ENCODE assay signal across 18 cellular contexts in genomic region chr12:133057446-133057845, GRCh38. TPM values are rescaled to one million over a fixed set of nuclear protein-coding genes. Genes with fewer than 3 reads are reported as not detected.
DNase-seq lines count a peak whose midpoint lies in the region; ATAC-seq, FAIRE-seq and TF ChIP-seq lines count a peak whose summit lies in the region.
"Had no signal": no experiment of that assay in that cellular context is flagged by ENCODE, and none has a peak within 500 bp of the region (broad histone marks: within the 10 kb centered on the region; RNA-seq: fewer than 3 reads in every experiment).

No MANE protein-coding gene starts in this region.

- H3K9ac ChIP-seq in GM23248 = no peak overlapping the region
- no peak overlapping the region for H3K9ac ChIP-seq in mucosa of stomach (ENCODE audit: low read length)

- H3K36me3 ChIP-seq in ACC112 (ENCODE audit: insufficient read depth, low read length) = peaks cover 95% of the 10 kb centered on the region
- peaks cover 97% of the 10 kb centered on the region for H3K36me3 ChIP-seq in GM23248 (ENCODE audit: low read depth)
- peaks cover 4% of the 10 kb centered on the region for H3K36me3 ChIP-seq in mucosa of stomach (ENCODE audit: control insufficient read depth, insufficient read depth, low read length)
- H3K36me3 ChIP-seq in small intestine (ENCODE audit: control insufficient read depth in 2 of 2, insufficient read depth in 2 of 2, low read length in 2 of 2) = peaks cover 9 to 12% of the 10 kb centered on the region in 2 donors

- ATAC-seq in HG03354 (IDR thresholded peaks at IDR 0.05; ENCODE audit: poor library complexity, severe bottlenecking, unreplicated experiment) (no peak), HG02840 (IDR thresholded peaks at IDR 0.05; ENCODE audit: low FRiP score, unreplicated experiment) (no peak), left ventricle myocardium superior (no peak)
- ATAC-seq: lower lobe of right lung had no signal

- no peak overlapping the region for H3K27ac ChIP-seq in ACC112 (ENCODE audit: low read depth, low read length)
- H3K27ac ChIP-seq in GM23248 = no peak overlapping the region
- no peak overlapping the region for H3K27ac ChIP-seq in small intestine (ENCODE audit: low read depth in 1 of 2, low read length in 1 of 2)
- H3K27ac ChIP-seq: adrenal gland, coronary artery, lower lobe of right lung, RWPE1, stomach had no signal

- H3K4me3 ChIP-seq in ACC112 (ENCODE audit: low read depth, low read length) (peak overlapping the region; percentile 5; the same call in 1 of the 2 replicates), GM23248 (no peak overlapping the region), choroid plexus epithelial cell (ENCODE audit: low read depth, low read length) (no peak overlapping the region), mucosa of stomach (ENCODE audit: low read length) (peak overlapping the region; percentile 11), small intestine (ENCODE audit: low read depth in 1 of 2, low read length in 2 of 2) (no peak overlapping the region)
- H3K4me3 ChIP-seq: coronary artery, lower lobe of right lung, MG63, stomach had no signal

- 99% methylated on average over 5 of the region's 5 CpGs for WGBS in GM23248 (ENCODE audit: low coverage in 1 of 2, low lambda C conversion rate in 2 of 2, missing lambda C conversion rate in 2 of 2), 2 experiments
- WGBS in small intestine, 3 donors = 96 to 98% (median 97%) methylated on average over 5 of the region's 5 CpGs

- DNase-seq in GM23248 (peak; percentile 4), choroid plexus epithelial cell (ENCODE audit: low read depth) (peak; percentile 19), small intestine (no peak), left ventricle myocardium superior (no peak)
- DNase-seq: activated T-cell treated with anti-CD3 and anti-CD28 coated beads, Interleukin-2, amount 50 U/mL, for 48 hours; adrenal gland; AML-193; lower lobe of right lung; MG63; stomach; T-helper 2 cell had no signal

- no peaks in the 10 kb centered on the region for H3K9me2 ChIP-seq in GM23248 (ENCODE audit: insufficient read depth)

- peaks cover 40% of the 10 kb centered on the region for H3F3A ChIP-seq in GM23248 (ENCODE audit: insufficient read depth)

- H3K79me2 ChIP-seq in ACC112 (ENCODE audit: control insufficient read depth, insufficient read depth, low read length, unreplicated experiment) = no peaks in the 10 kb centered on the region
- H3K79me2 ChIP-seq in GM23248 (ENCODE audit: insufficient read depth) = no peaks in the 10 kb centered on the region

- no peak overlapping the region for H3K4me2 ChIP-seq in GM23248 (ENCODE audit: unreplicated experiment)

- peaks cover 61% of the 10 kb centered on the region for H3K9me3 ChIP-seq in GM23248 (ENCODE audit: low read depth)
- peaks cover 48% of the 10 kb centered on the region for H3K9me3 ChIP-seq in mucosa of stomach (ENCODE audit: control insufficient read depth, low read length)
- H3K9me3 ChIP-seq in small intestine (ENCODE audit: control insufficient read depth, low read depth) = peaks cover 3% of the 10 kb centered on the region

- intact Hi-C loops in left ventricle myocardium superior (cut with micrococcal nuclease) = no loop called here

- FAIRE-seq in small intestine (lab: Jason Lieb, UNC) = no peak
- FAIRE-seq: GM12892 had no signal

- H3K4me1 ChIP-seq in ACC112 (ENCODE audit: control insufficient read depth, insufficient read depth, low read length, unreplicated experiment) (no peaks in the 10 kb centered on the region), GM23248 (ENCODE audit: insufficient read depth) (no peaks in the 10 kb centered on the region), mucosa of stomach (ENCODE audit: control insufficient read depth, insufficient read depth, low read length) (no peaks in the 10 kb centered on the region), small intestine (ENCODE audit: control insufficient read depth in 2 of 2, insufficient read depth in 1 of 2, low read depth in 1 of 2, low read length in 1 of 2) (no peaks in the 10 kb centered on the region)
- H3K4me1 ChIP-seq: adrenal gland, lower lobe of right lung, stomach had no signal

- in situ Hi-C loops in GM23248 (cut with MboI) = no loop called here

- TF ChIP-seq CTCF in choroid plexus epithelial cell (conservative IDR thresholded peaks at IDR 0.05; ENCODE audit: low read depth, low read length) = no peak

- no peak overlapping the region for H2AFZ ChIP-seq in ACC112 (ENCODE audit: low read length, unreplicated experiment)
- no peak overlapping the region for H2AFZ ChIP-seq in GM23248

- H3K27me3 ChIP-seq in ACC112 (ENCODE audit: insufficient read depth, low read length) = no peaks in the 10 kb centered on the region
- no peaks in the 10 kb centered on the region for H3K27me3 ChIP-seq in GM23248 (replicated peaks; ENCODE audit: insufficient read depth)
- no peaks in the 10 kb centered on the region for H3K27me3 ChIP-seq in mucosa of stomach (ENCODE audit: control insufficient read depth, insufficient read depth, low read length)
- no peaks in the 10 kb centered on the region for H3K27me3 ChIP-seq in small intestine (ENCODE audit: control insufficient read depth in 2 of 2, insufficient read depth in 2 of 2, low read length in 2 of 2)
- H3K27me3 ChIP-seq: adrenal gland, MG63, stomach had no signal

- H4K20me1 ChIP-seq in GM23248 (ENCODE audit: insufficient read depth) = no peaks in the 10 kb centered on the region

RNA-seq across cellular contexts. Expression of gene ZNF84, which starts 20.1 kb away (rescaled TPM):
- 14.9 and 30.0 TPM in 2 replicates for total RNA-seq in GM23248 (2014; rRNA removed; shearing (Covaris generic))
- 13.8 and 16.1 TPM in 2 replicates for polyA plus RNA-seq in GM23248 (2016; fragmentation: Nextera tagmentation; extraction: Ambion mirVana)
- 1 to 10 TPM; 3.0 to 5.6 (median 5.2) TPM for polyA plus RNA-seq in small intestine
- 20.4 TPM for total RNA-seq in left ventricle myocardium superior

RNA-seq across cellular contexts. Expression of gene ZNF140, which starts 23.3 kb away (rescaled TPM):
- 17.2 and 24.2 TPM in 2 replicates for total RNA-seq in GM23248 (2014; rRNA removed; shearing (Covaris generic))
- polyA plus RNA-seq in GM23248 (2016; fragmentation: Nextera tagmentation; extraction: Ambion mirVana) = 15.7 and 16.4 TPM in 2 replicates
- 10 to 100 TPM; 12.3 to 23.7 (median 13.0) TPM for polyA plus RNA-seq in small intestine
- total RNA-seq in left ventricle myocardium superior = 6.5 TPM

Comparison
In these comparisons a context has a peak if more than half of its experiments do, and no peak if none do; other contexts are left out.
1. H3K4me3 ChIP-seq: peak in ACC112 (single experiment) and mucosa of stomach (single experiment); none in GM23248 (single experiment), choroid plexus epithelial cell (single experiment) and small intestine (0 of 2).
2. DNase-seq: peak in GM23248 (single experiment) and choroid plexus epithelial cell (single experiment); none in small intestine (single experiment) and left ventricle myocardium superior (single experiment).